Comparison of ENCODE assay signal across 12 cellular contexts in the genomic region with DNA sequence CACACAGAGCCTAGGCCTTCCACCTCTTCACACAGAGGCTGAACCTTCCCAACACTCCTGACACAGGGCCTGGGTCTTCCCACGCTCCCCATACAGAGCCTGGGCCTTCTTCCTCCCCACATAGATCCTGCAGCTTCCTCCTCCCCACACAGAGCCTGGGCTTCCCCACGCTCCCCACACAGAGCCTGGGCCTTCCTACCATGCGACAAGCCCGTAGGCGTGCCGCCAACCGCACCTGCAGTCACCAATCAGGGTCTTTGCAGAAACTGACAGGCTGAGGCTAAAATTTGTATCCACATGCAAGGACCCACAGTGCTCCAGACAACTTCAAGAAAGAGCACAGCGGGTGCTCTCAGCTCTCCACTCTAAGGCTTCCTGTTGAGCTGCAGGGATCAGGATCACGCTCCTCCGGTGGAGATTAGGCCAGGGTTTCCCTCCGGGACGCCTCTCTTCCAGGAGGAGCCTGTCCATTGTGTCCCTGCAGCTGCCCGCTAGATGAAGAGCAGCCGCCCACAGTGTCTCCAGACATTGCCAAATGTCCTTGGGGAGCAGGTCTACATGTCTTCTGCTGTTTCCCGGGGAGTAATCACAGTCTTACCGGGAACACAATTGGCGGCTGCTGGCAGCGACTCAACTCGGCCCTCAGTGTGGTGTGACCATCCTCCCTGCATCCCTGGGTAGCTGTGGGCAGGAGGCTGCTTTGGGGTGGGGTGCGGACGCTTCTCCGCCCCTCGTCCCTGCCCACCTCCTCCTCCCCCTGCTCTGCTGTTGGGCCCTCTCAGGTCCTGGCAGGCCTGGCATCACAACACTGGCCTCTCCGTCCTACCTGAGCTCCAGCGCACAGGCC. TPM values are rescaled to one million over a fixed set of nuclear protein-coding genes. Genes with fewer than 3 reads are reported as not detected.
DNase-seq lines count a peak whose midpoint lies in the region; ATAC-seq and TF ChIP-seq lines count a peak whose summit lies in the region.
"Had no signal": no experiment of that assay in that cellular context is flagged by ENCODE, and none has a peak within 500 bp of the region (broad histone marks: within the 10 kb centered on the region; RNA-seq: fewer than 3 reads in every experiment).

No MANE protein-coding gene starts in this region.

- H3K27ac ChIP-seq in mammary epithelial cell (ENCODE audit: insufficient read depth, low read depth, low read length): no peak overlapping the region

- H3K36me3 ChIP-seq in mammary epithelial cell (ENCODE audit: insufficient read depth, low read length): no peaks in the 10 kb centered on the region

- peak; percentile 12 for DNase-seq in activated CD4-positive, alpha-beta T cell treated with anti-CD3 and anti-CD28 coated beads for 36 hours
- DNase-seq in activated CD4-positive, alpha-beta T cell treated with anti-CD3 and anti-CD28 coated beads for 4 hours: no peak
- peak; percentile 81 for DNase-seq in chondrocyte (ENCODE audit: low spot score)
- peak; percentile 53 for DNase-seq in posterior vena cava (ENCODE audit: low spot score)
- DNase-seq in mammary epithelial cell: no peak
- DNase-seq in activated CD8-positive, alpha-beta memory T cell treated with anti-CD3 and anti-CD28 coated beads, Interleukin-2, amount 10 ng/mL, durations not matched to agents 7 days and 5 days: no peak
- DNase-seq: 8988T; NK-92 treated with Interleukin-12 subunit alpha and Interleukin-12 subunit beta, amount 100 ng/mL, for 24 hours; SIG-M5; T-helper 9 cell had no signal

- in situ Hi-C loops in mammary epithelial cell (cut with MboI; ENCODE audit: low sequenced_read_pairs in 2 of 2): no loop called here

- no peak overlapping the region for H3K4me3 Mint-ChIP-seq in activated CD4-positive, alpha-beta T cell treated with anti-CD3 and anti-CD28 coated beads for 36 hours
- H3K4me3 Mint-ChIP-seq in chondrocyte (ENCODE audit: unreplicated experiment): no peak overlapping the region
- H3K4me3 Mint-ChIP-seq in activated CD8-positive, alpha-beta memory T cell treated with anti-CD3 and anti-CD28 coated beads, Interleukin-2, amount 10 ng/mL, durations not matched to agents 7 days and 5 days: no peak overlapping the region

- H4K20me1 ChIP-seq in mammary epithelial cell (ENCODE audit: insufficient read depth, low read length): no peaks in the 10 kb centered on the region

- no peak overlapping the region for H3K4me3 ChIP-seq in mammary epithelial cell (replicated peaks in 1 of 3; ENCODE audit: insufficient read depth in 1 of 3, low read depth in 2 of 3, low read length in 3 of 3)

- WGBS in mammary epithelial cell (ENCODE audit: low coverage, missing lambda C conversion rate): 51% methylated on average over 18 of the region's 25 CpGs

- H3K4me1 Mint-ChIP-seq in activated CD4-positive, alpha-beta T cell treated with anti-CD3 and anti-CD28 coated beads for 36 hours: peaks cover 23% of the 10 kb centered on the region
- no peaks in the 10 kb centered on the region for H3K4me1 Mint-ChIP-seq in chondrocyte (ENCODE audit: low read depth)
- H3K4me1 Mint-ChIP-seq in activated CD8-positive, alpha-beta memory T cell treated with anti-CD3 and anti-CD28 coated beads, Interleukin-2, amount 10 ng/mL, durations not matched to agents 7 days and 5 days: peaks cover 7% of the 10 kb centered on the region

- H3K27me3 ChIP-seq in mammary epithelial cell (ENCODE audit: insufficient read depth, low read length): no peaks in the 10 kb centered on the region

- ATAC-seq in activated CD4-positive, alpha-beta T cell treated with anti-CD3 and anti-CD28 coated beads for 36 hours: no peak
- ATAC-seq in HG02759 (IDR thresholded peaks at IDR 0.05; ENCODE audit: unreplicated experiment) (peak; percentile 54), GM18858 (IDR thresholded peaks at IDR 0.05; ENCODE audit: unreplicated experiment) (no peak)
- ATAC-seq in activated CD8-positive, alpha-beta memory T cell treated with anti-CD3 and anti-CD28 coated beads, Interleukin-2, amount 10 ng/mL, durations not matched to agents 7 days and 5 days: no peak

- TF ChIP-seq CTCF in chondrocyte (IDR thresholded peaks at IDR 0.05) (no peak), mammary epithelial cell (conservative IDR thresholded peaks at IDR 0.05 in 1 of 2, IDR thresholded peaks at IDR 0.05 in 1 of 2; ENCODE audit: extremely low read depth in 1 of 2, insufficient read depth in 1 of 2, low read depth in 1 of 2, low read length in 2 of 2) (no peak)

- dilution Hi-C loops in mammary epithelial cell (cut with HindIII; ENCODE audit: low sequenced_read_pairs): no loop called here

- no peak overlapping the region for H3K9ac ChIP-seq in mammary epithelial cell (ENCODE audit: insufficient read depth, low read length)

- intact Hi-C loops in activated CD4-positive, alpha-beta T cell treated with anti-CD3 and anti-CD28 coated beads for 36 hours (cut with DNase I, micrococcal nuclease): no loop called here
- intact Hi-C loops in posterior vena cava (cut with DNase I): no loop called here
- intact Hi-C loops in mammary epithelial cell (cut with micrococcal nuclease): no loop called here

- H3K27me3 Mint-ChIP-seq in activated CD4-positive, alpha-beta T cell treated with anti-CD3 and anti-CD28 coated beads for 36 hours: peaks cover 2% of the 10 kb centered on the region
- H3K27me3 Mint-ChIP-seq in chondrocyte (ENCODE audit: low read depth): no peaks in the 10 kb centered on the region
- no peaks in the 10 kb centered on the region for H3K27me3 Mint-ChIP-seq in activated CD8-positive, alpha-beta memory T cell treated with anti-CD3 and anti-CD28 coated beads, Interleukin-2, amount 10 ng/mL, durations not matched to agents 7 days and 5 days

- H3K36me3 Mint-ChIP-seq in activated CD4-positive, alpha-beta T cell treated with anti-CD3 and anti-CD28 coated beads for 36 hours (ENCODE audit: low read depth): no peaks in the 10 kb centered on the region
- H3K36me3 Mint-ChIP-seq in chondrocyte (ENCODE audit: low read depth): no peaks in the 10 kb centered on the region
- H3K36me3 Mint-ChIP-seq in activated CD8-positive, alpha-beta memory T cell treated with anti-CD3 and anti-CD28 coated beads, Interleukin-2, amount 10 ng/mL, durations not matched to agents 7 days and 5 days: no peaks in the 10 kb centered on the region

- no TSS peak for BruUV-seq in mammary epithelial cell (replicated peaks; lab: Mats Ljungman, UMichigan)

- H3K27ac Mint-ChIP-seq in activated CD4-positive, alpha-beta T cell treated with anti-CD3 and anti-CD28 coated beads for 36 hours: peak overlapping the region; percentile 80
- no peak overlapping the region for H3K27ac Mint-ChIP-seq in chondrocyte (ENCODE audit: unreplicated experiment)
- H3K27ac Mint-ChIP-seq in activated CD8-positive, alpha-beta memory T cell treated with anti-CD3 and anti-CD28 coated beads, Interleukin-2, amount 10 ng/mL, durations not matched to agents 7 days and 5 days: no peak overlapping the region

- peaks cover 3% of the 10 kb centered on the region for H3K9me3 Mint-ChIP-seq in activated CD4-positive, alpha-beta T cell treated with anti-CD3 and anti-CD28 coated beads for 36 hours (ENCODE audit: low read depth)
- H3K9me3 Mint-ChIP-seq in chondrocyte (ENCODE audit: low read depth): no peaks in the 10 kb centered on the region
- H3K9me3 Mint-ChIP-seq in activated CD8-positive, alpha-beta memory T cell treated with anti-CD3 and anti-CD28 coated beads, Interleukin-2, amount 10 ng/mL, durations not matched to agents 7 days and 5 days (ENCODE audit: low read depth): no peaks in the 10 kb centered on the region

- no peak overlapping the region for H2AFZ ChIP-seq in mammary epithelial cell (ENCODE audit: low read depth, low read length)

- no peaks in the 10 kb centered on the region for H3K79me2 ChIP-seq in mammary epithelial cell (ENCODE audit: insufficient read depth, low read length)

- no peaks in the 10 kb centered on the region for H3K4me1 ChIP-seq in mammary epithelial cell (ENCODE audit: insufficient read depth, low read length)

- peaks cover 25% of the 10 kb centered on the region for H3K9me3 ChIP-seq in mammary epithelial cell (replicated peaks; ENCODE audit: insufficient read depth, low read length)

- POLR2A ChIA-PET in activated CD4-positive, alpha-beta T cell treated with anti-CD3 and anti-CD28 coated beads for 36 hours (lab: Charles Lee): no interaction called here

- CTCF ChIA-PET in activated CD4-positive, alpha-beta T cell treated with anti-CD3 and anti-CD28 coated beads for 36 hours (lab: Charles Lee): no interaction called here
- CTCF ChIA-PET in mammary epithelial cell (lab: Charles Lee; ENCODE audit: low non-redundant PET): no interaction called here
- CTCF ChIA-PET in activated CD8-positive, alpha-beta memory T cell treated with anti-CD3 and anti-CD28 coated beads, Interleukin-2, amount 10 ng/mL, durations not matched to agents 7 days and 5 days (lab: Charles Lee): no interaction called here

- no peak overlapping the region for H3K4me2 ChIP-seq in mammary epithelial cell (ENCODE audit: insufficient read depth, low read depth, low read length)

RNA-seq across cellular contexts. Expression of a gene that starts 9.7 kb away (rescaled TPM):
- total RNA-seq in activated CD4-positive, alpha-beta T cell treated with anti-CD3 and anti-CD28 coated beads for 36 hours: under 1 TPM; 0.16 to 0.21 TPM
- total RNA-seq in chondrocyte (0.49 to 0.92 TPM (median 0.89 TPM) in 3 replicates), posterior vena cava (under 1 TPM; 0.14 to 0.81 TPM), mammary epithelial cell (under 1 TPM in 1 of 2 donors, not detected in 1; 0.33 TPM)
- not detected for polyA plus RNA-seq in mammary epithelial cell
- not detected for polyA minus RNA-seq in mammary epithelial cell
- not detected for total RNA-seq in activated CD8-positive, alpha-beta memory T cell treated with anti-CD3 and anti-CD28 coated beads, Interleukin-2, amount 10 ng/mL, durations not matched to agents 7 days and 5 days

Comparison
In these comparisons a context has a peak if more than half of its experiments do, and no peak if none do; other contexts are left out.
1. DNase-seq: peak in activated CD4-positive, alpha-beta T cell treated with anti-CD3 and anti-CD28 coated beads for 36 hours (single experiment), chondrocyte (single experiment) and posterior vena cava (single experiment); none in activated CD4-positive, alpha-beta T cell treated with anti-CD3 and anti-CD28 coated beads for 4 hours (0 of 2), mammary epithelial cell (single experiment) and activated CD8-positive, alpha-beta memory T cell treated with anti-CD3 and anti-CD28 coated beads, Interleukin-2, amount 10 ng/mL, durations not matched to agents 7 days and 5 days (single experiment).